7 cellular contexts compared by ENCODE assay signal in the genomic region with DNA sequence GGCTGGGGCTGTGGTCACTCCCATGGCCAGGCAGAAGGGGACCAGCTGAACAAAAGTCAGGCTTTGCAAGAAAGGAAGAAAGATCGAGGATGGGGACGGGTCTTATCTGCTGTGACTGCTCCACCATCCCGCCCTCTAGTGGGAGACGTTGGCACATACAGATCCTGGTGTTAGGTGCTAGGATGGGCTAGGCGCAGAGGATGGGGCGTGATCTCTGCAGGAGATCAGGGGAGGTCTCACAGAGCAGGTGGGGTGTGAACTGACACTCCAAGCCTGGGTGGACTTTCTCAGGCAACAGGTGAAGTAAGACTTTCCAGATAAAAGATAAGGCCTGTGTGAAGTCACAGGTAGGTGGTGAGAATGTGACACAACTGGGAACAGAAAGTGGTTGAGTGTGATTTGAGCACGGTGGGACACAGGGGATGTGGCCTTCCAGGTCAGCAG.
A peak's percentile ranks its signal among the peaks of the same experiment; 100 is the strongest.
DNase-seq lines count a peak whose midpoint lies in the region; ATAC-seq and TF ChIP-seq lines count a peak whose summit lies in the region.

No MANE protein-coding gene starts in this region.

- no peaks in the 10 kb centered on the region; the same call in 1 of the 2 replicates for H3K36me3 ChIP-seq in H7 (replicated peaks; ENCODE audit: control insufficient read depth, insufficient read depth, low read length)
- no peaks in the 10 kb centered on the region for H3K36me3 ChIP-seq in SJCRH30
- H3K36me3 ChIP-seq in neuronal stem cell (replicated peaks in 1 of 2; ENCODE audit: control insufficient read depth in 2 of 2, insufficient read depth in 2 of 2, low read length in 2 of 2) = no peaks in the 10 kb centered on the region

- H3K14ac ChIP-seq in neuronal stem cell (ENCODE audit: low read length) = no peak overlapping the region

- H3K27ac ChIP-seq in SJCRH30 = no peak overlapping the region
- no peak overlapping the region for H3K27ac ChIP-seq in dorsolateral prefrontal cortex
- H3K27ac ChIP-seq in neuronal stem cell (replicated peaks; ENCODE audit: low read length) = no peak overlapping the region

- H3K9me3 ChIP-seq in SJCRH30 (replicated peaks) (no peaks in the 10 kb centered on the region), neuronal stem cell (replicated peaks in 1 of 2; ENCODE audit: control insufficient read depth in 2 of 2, insufficient read depth in 1 of 2, low read depth in 1 of 2, low read length in 2 of 2) (peaks cover 0 to 3% of the 10 kb centered on the region in 2 donors)

- H4K91ac ChIP-seq in neuronal stem cell (ENCODE audit: low read depth, low read length, poor library complexity) = no peak overlapping the region

- no peaks in the 10 kb centered on the region for H3K79me1 ChIP-seq in neuronal stem cell (ENCODE audit: low read depth, low read length)

- H3K4me3 ChIP-seq in H7 (ENCODE audit: insufficient read depth, low read depth, low read length) (no peak overlapping the region), SJCRH30 (no peak overlapping the region), dorsolateral prefrontal cortex (no peak overlapping the region), neuronal stem cell (ENCODE audit: low read length in 2 of 2) (no peak overlapping the region)

- H4K8ac ChIP-seq in neuronal stem cell (ENCODE audit: low read depth, low read length) = no peak overlapping the region

- H3K4ac ChIP-seq in neuronal stem cell (ENCODE audit: low read length) = no peak overlapping the region

- no peak overlapping the region for H3K4me2 ChIP-seq in neuronal stem cell (ENCODE audit: insufficient read depth, low read length, poor library complexity, severe bottlenecking)

- H3K18ac ChIP-seq in neuronal stem cell (ENCODE audit: low read length) = peak overlapping the region; percentile 66

- peak overlapping the region; percentile 7 for H2BK5ac ChIP-seq in neuronal stem cell (ENCODE audit: low read length)

- H3K4me1 ChIP-seq in SJCRH30 = no peaks in the 10 kb centered on the region
- H3K4me1 ChIP-seq in neuronal stem cell (ENCODE audit: control insufficient read depth in 2 of 2, insufficient read depth in 1 of 2, low read depth in 1 of 2, low read length in 2 of 2) = peaks cover 0 to 2% of the 10 kb centered on the region in 2 donors

- ATAC-seq in HG03457 (IDR thresholded peaks at IDR 0.05; ENCODE audit: unreplicated experiment) = no peak

- peak overlapping the region; percentile 18 for H2AK5ac ChIP-seq in neuronal stem cell (ENCODE audit: low read depth, low read length)

- H3K9ac ChIP-seq in neuronal stem cell (ENCODE audit: low read depth, low read length, poor library complexity) = no peak overlapping the region

- H3K23ac ChIP-seq in neuronal stem cell (ENCODE audit: low read depth, low read length, poor library complexity) = no peak overlapping the region

- H2BK120ac ChIP-seq in neuronal stem cell (ENCODE audit: low read depth, low read length) = no peak overlapping the region

- peak overlapping the region; percentile 7 for H2BK15ac ChIP-seq in neuronal stem cell (ENCODE audit: low read length)

- TF ChIP-seq CTCF in dorsolateral prefrontal cortex (IDR thresholded peaks at IDR 0.05 in 54 of 56, conservative IDR thresholded peaks at IDR 0.05 in 2 of 56; ENCODE audit: low read depth in 1 of 56, partially characterized antibody in 56 of 56) = peak in 33 of 56 donors; percentile 11 to 39 (median 25)

- intact Hi-C loops in dorsolateral prefrontal cortex (cut with DNase I) = no loop called here

- no peak overlapping the region for H2BK12ac ChIP-seq in neuronal stem cell (ENCODE audit: low read length)

- no peak overlapping the region for H2AFZ ChIP-seq in neuronal stem cell (ENCODE audit: low read length)

- H3K27me3 ChIP-seq in H7 (ENCODE audit: control insufficient read depth, insufficient read depth, low read length) (no peaks in the 10 kb centered on the region; the same call in 1 of the 2 replicates), SJCRH30 (no peaks in the 10 kb centered on the region), dorsolateral prefrontal cortex (peaks cover 0 to 7% (median 0%) of the 10 kb centered on the region in 45 donors), neuronal stem cell (ENCODE audit: control insufficient read depth in 3 of 3, insufficient read depth in 3 of 3, low read depth in 1 of 3, low read length in 3 of 3) (peaks cover 0 to 5% (median 0%) of the 10 kb centered on the region in 3 experiments)

- WGBS in neuronal stem cell (ENCODE audit: extremely low coverage in 2 of 2, insufficient read length in 2 of 2, insufficient replicate concordance in 1 of 2), 2 donors = no CpG with 5 or more reads among the region's 7 CpGs

- peak; percentile 82 for DNase-seq in H7
- DNase-seq in SJCRH30 = peak; percentile 50 to 68
- DNase-seq in dorsolateral prefrontal cortex = no peak
- DNase-seq in neuronal stem cell (ENCODE audit: low spot score) = peak; percentile 31
- no peak for DNase-seq in NK-92 (lab: John Stamatoyannopoulos, UW; ENCODE audit: unreplicated experiment)
- no peak for DNase-seq in HCEC 1CT

Comparison
In these comparisons a context has a peak if more than half of its experiments do, and no peak if none do; other contexts are left out.
1. DNase-seq: peak in H7 (single experiment), SJCRH30 (2 of 2) and neuronal stem cell (single experiment); none in dorsolateral prefrontal cortex (0 of 10), NK-92 (single experiment) and HCEC 1CT (single experiment).